In the genomic region with DNA sequence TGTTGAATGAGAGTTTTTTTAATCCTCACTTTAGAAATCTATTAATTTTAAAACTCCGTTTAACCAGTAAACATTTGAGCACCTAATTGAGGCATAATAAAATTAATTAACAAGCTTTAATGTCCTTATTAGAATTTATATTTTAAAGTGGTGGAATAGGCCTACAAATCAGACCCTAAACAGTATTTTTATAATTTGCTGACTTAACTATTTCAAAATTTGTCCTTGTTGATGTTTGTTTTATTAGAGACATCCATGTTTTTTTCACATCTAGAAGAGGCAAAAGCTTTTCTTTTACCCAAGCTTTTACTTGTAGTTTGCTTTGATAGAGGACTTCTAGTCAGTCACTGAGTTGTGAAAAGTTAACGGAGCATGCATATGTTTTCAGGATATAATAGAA, we compare ENCODE assay signal across 1 cellular context.
TF ChIP-seq lines count a peak whose summit lies in the region.

No MANE protein-coding gene starts in this region.

TF ChIP-seq in K562, 482 proteins besides CTCF, POLR2A, EP300 and RAD21:
- TF ChIP-seq MAFG (tag; conservative IDR thresholded peaks at IDR 0.05) (peak; percentile 62), ZNF316 (IDR thresholded peaks at IDR 0.05) (peak; percentile 93), C11orf30 (IDR thresholded peaks at IDR 0.05; ENCODE audit: low read depth) (peak; percentile 75; the same call in 1 of the 2 replicates), ZBED1 (IDR thresholded peaks at IDR 0.05) (no peak), MAFK (IDR thresholded peaks at IDR 0.05; ENCODE audit: low read length) (peak; percentile 43; the same call in 1 of the 2 replicates), MAFF (IDR thresholded peaks at IDR 0.05; ENCODE audit: low read length) (peak; percentile 66; the same call in 1 of the 2 replicates), CBFA2T3 (IDR thresholded peaks at IDR 0.05) (no peak)
TF ChIP-seq in K562: peak in this region for 5.
